1 cellular context compared by ENCODE assay signal in genomic region chr18:6004683-6005082, GRCh38.
TF ChIP-seq lines count a peak whose summit lies in the region.

No MANE protein-coding gene starts in this region.

TF ChIP-seq in GM12878, 131 proteins besides CTCF, POLR2A, EP300 and RAD21 (continued from another document):
- TF ChIP-seq, protein P1, sequence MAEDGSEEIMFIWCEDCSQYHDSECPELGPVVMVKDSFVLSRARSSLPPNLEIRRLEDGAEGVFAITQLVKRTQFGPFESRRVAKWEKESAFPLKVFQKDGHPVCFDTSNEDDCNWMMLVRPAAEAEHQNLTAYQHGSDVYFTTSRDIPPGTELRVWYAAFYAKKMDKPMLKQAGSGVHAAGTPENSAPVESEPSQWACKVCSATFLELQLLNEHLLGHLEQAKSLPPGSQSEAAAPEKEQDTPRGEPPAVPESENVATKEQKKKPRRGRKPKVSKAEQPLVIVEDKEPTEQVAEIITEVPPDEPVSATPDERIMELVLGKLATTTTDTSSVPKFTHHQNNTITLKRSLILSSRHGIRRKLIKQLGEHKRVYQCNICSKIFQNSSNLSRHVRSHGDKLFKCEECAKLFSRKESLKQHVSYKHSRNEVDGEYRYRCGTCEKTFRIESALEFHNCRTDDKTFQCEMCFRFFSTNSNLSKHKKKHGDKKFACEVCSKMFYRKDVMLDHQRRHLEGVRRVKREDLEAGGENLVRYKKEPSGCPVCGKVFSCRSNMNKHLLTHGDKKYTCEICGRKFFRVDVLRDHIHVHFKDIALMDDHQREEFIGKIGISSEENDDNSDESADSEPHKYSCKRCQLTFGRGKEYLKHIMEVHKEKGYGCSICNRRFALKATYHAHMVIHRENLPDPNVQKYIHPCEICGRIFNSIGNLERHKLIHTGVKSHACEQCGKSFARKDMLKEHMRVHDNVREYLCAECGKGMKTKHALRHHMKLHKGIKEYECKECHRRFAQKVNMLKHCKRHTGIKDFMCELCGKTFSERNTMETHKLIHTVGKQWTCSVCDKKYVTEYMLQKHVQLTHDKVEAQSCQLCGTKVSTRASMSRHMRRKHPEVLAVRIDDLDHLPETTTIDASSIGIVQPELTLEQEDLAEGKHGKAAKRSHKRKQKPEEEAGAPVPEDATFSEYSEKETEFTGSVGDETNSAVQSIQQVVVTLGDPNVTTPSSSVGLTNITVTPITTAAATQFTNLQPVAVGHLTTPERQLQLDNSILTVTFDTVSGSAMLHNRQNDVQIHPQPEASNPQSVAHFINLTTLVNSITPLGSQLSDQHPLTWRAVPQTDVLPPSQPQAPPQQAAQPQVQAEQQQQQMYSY (CRISPR knock-in tag; IDR thresholded peaks at IDR 0.05), result no peak
- peak; percentile 78 to 85 for TF ChIP-seq IKZF2 (IDR thresholded peaks at IDR 0.05)
